ENCODE assay signal across 20 cellular contexts in the genomic region with DNA sequence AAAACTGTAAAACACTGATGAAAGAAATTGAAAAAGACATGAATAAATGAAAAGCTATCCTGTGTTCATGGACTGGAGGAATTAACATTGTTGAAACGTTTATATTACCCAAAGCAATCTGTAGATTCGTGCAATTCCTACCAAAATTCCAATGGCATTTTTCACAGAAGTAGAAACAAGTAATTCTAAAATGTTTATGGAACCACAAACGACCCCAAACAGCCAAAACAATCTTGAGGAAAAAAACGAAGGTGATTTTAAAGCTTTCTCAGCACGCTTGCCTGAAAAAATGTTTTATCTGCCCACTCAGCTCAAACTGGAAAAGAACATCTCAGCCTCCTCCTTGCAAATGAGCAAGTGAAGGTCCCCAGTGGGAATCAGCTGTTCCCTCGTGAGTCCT.
"Had no signal": no experiment of that assay in that cellular context is flagged by ENCODE, and none has a peak within 500 bp of the region (broad histone marks: within the 10 kb centered on the region; RNA-seq: fewer than 3 reads in every experiment).

No MANE protein-coding gene starts in this region.

- H3K27ac Mint-ChIP-seq: activated CD8-positive, alpha-beta T cell treated with anti-CD3 and anti-CD28 coated beads for 36 hours; activated T-cell treated with anti-CD3 and anti-CD28 coated beads, Interleukin-2, amount 50 U/mL, for 24 hours; activated T-helper 2 cell treated with anti-CD3 and anti-CD28 coated beads, Interferon-gamma antibody, Interleukin-2, Interleukin-4, amounts not matched to agents 10 μg/mL and 5 μg/mL and 100 μg/mL, durations not matched to agents 14 hours and 24 hours and 36 hours; naive thymus-derived CD8-positive, alpha-beta T cell; stimulated activated effector memory CD8-positive, alpha-beta T cell treated with anti-CD3 and anti-CD28 coated beads, Interleukin-12 subunit alpha, Interleukin-12 subunit beta, amount 100 ng/mL, for 72 hours; type B pancreatic cell had no signal

- H3K9me3 Mint-ChIP-seq: activated T-helper 2 cell treated with anti-CD3 and anti-CD28 coated beads, Interferon-gamma antibody, Interleukin-2, Interleukin-4, amounts not matched to agents 10 μg/mL and 5 μg/mL and 100 μg/mL, durations not matched to agents 14 hours and 24 hours and 36 hours; type B pancreatic cell had no signal

- H3K9me3 ChIP-seq: breast epithelium, right lobe of liver, stomach, testis had no signal

- H3K4me3 ChIP-seq: breast epithelium, coronary artery, right lobe of liver, smooth muscle cell, stomach, testis had no signal

- H2AFZ ChIP-seq: parathyroid adenoma had no signal

- H3K4me1 Mint-ChIP-seq: naive thymus-derived CD8-positive, alpha-beta T cell; stimulated activated effector memory CD8-positive, alpha-beta T cell treated with anti-CD3 and anti-CD28 coated beads, Interleukin-12 subunit alpha, Interleukin-12 subunit beta, amount 100 ng/mL, for 72 hours had no signal

- H3K36me3 Mint-ChIP-seq: naive thymus-derived CD8-positive, alpha-beta T cell; stimulated activated effector memory CD8-positive, alpha-beta T cell treated with anti-CD3 and anti-CD28 coated beads, Interleukin-12 subunit alpha, Interleukin-12 subunit beta, amount 100 ng/mL, for 72 hours; type B pancreatic cell had no signal

- H3K4me1 ChIP-seq: breast epithelium, parathyroid adenoma, testis had no signal

- H3K9ac ChIP-seq: parathyroid adenoma had no signal

- H3K79me2 ChIP-seq: parathyroid adenoma had no signal

- H3K36me3 ChIP-seq: breast epithelium, right lobe of liver, stomach had no signal

- H3K4me2 ChIP-seq: smooth muscle cell had no signal

- H3K4me3 Mint-ChIP-seq: activated CD8-positive, alpha-beta T cell treated with anti-CD3 and anti-CD28 coated beads for 36 hours; activated T-cell treated with anti-CD3 and anti-CD28 coated beads, Interleukin-2, amount 50 U/mL, for 24 hours; naive thymus-derived CD8-positive, alpha-beta T cell; stimulated activated effector memory CD8-positive, alpha-beta T cell treated with anti-CD3 and anti-CD28 coated beads, Interleukin-12 subunit alpha, Interleukin-12 subunit beta, amount 100 ng/mL, for 72 hours; type B pancreatic cell had no signal

- H3K27ac ChIP-seq: breast epithelium, parathyroid adenoma, right lobe of liver, stomach, testis had no signal

- H3K27me3 Mint-ChIP-seq: activated CD8-positive, alpha-beta T cell treated with anti-CD3 and anti-CD28 coated beads for 36 hours had no signal

- DNase-seq: activated CD4-positive, alpha-beta T cell treated with anti-CD3 and anti-CD28 coated beads for 48 hours; activated CD4-positive, CD25-positive, alpha-beta regulatory T cell; activated CD8-positive, alpha-beta T cell treated with anti-CD3 and anti-CD28 coated beads for 36 hours; activated naive CD4-positive, alpha-beta T cell treated with Interleukin-2 at 50 U/mL for 16 hours; activated T-cell treated with anti-CD3 and anti-CD28 coated beads, Interleukin-2, amount 50 U/mL, for 24 hours; aorta; mesendoderm; naive thymus-derived CD8-positive, alpha-beta T cell; right lobe of liver; stimulated activated CD4-positive, alpha-beta T cell treated with anti-CD3 and anti-CD28 coated beads, Interleukin-4, amount 100 ng/mL, for 24 hours; stomach; T-helper 9 cell; testis had no signal

- H3K27me3 ChIP-seq: breast epithelium, right lobe of liver, testis had no signal
